ENCODE assay signal across 1 cellular context in the genomic region with DNA sequence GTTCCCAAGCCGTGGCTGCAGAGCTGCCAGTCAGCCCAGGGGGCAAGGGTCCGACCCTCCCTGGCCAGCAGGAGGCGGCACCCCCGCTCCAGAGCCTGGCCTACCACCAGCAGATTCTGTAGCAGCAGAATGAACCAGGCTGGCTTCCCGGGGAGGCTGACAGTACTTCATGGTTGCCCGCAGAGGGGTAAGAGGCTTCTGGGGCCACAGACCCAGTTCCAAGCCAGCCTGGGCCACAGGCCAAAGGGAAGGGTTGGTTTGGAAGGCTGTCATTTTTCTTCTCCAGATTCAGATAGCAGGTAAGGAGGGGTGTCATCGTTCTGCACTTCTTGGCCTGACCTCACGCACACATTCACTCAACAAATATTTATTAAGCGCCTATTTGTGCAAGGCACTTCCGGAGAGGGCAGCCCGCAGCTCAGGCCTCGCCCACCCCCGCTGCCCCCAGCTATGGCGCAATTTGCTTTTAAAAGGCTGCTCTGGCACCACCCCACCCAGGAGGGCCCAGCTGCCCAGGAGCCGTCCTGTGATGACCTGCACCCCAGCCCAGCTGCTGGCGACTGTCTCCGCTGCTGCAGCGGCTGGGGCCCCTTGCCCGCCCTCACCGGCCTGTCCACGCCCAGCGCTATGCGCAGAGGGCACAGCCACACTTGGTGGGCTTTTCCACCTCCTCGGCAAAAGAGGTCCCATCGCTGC.
TF ChIP-seq lines count a peak whose summit lies in the region.

No MANE protein-coding gene starts in this region.

TF ChIP-seq in HepG2, 621 proteins besides CTCF, POLR2A, EP300 and RAD21 (continued from another document and continues in another):
- no peak for TF ChIP-seq YY1 (IDR thresholded peaks at IDR 0.05; ENCODE audit: insufficient read depth, insufficient replicate concordance, low read depth, low read length)
- peak; percentile 59; the same call in 1 of the 2 replicates for TF ChIP-seq MED1 (CRISPR knock-in tag; IDR thresholded peaks at IDR 0.05)
- no peak for TF ChIP-seq ZNF496 (CRISPR knock-in tag; IDR thresholded peaks at IDR 0.05; ENCODE audit: insufficient replicate concordance)
- peak; percentile 72 for TF ChIP-seq HDAC1 (CRISPR knock-in tag; IDR thresholded peaks at IDR 0.05)
- TF ChIP-seq ZNF124 (CRISPR knock-in tag; IDR thresholded peaks at IDR 0.05) = peak; percentile 38; the same call in 1 of the 2 replicates
- TF ChIP-seq ZFYVE20 (CRISPR knock-in tag; IDR thresholded peaks at IDR 0.05; ENCODE audit: borderline replicate concordance, low read depth) = no peak
- no peak for TF ChIP-seq TOE1 (CRISPR knock-in tag; IDR thresholded peaks at IDR 0.05)
- TF ChIP-seq ZNF670 (CRISPR knock-in tag; IDR thresholded peaks at IDR 0.05; ENCODE audit: borderline replicate concordance) = 0 out of 2 replicates have a peak, but pooled peaks have one; percentile 8
- peak; percentile 88 for TF ChIP-seq GATAD2A (CRISPR knock-in tag; IDR thresholded peaks at IDR 0.05)
- 0 out of 2 replicates have a peak, but pooled peaks have one; percentile 21 for TF ChIP-seq HOXA3 (CRISPR knock-in tag; IDR thresholded peaks at IDR 0.05)
- TF ChIP-seq ELF1 (CRISPR knock-in tag; IDR thresholded peaks at IDR 0.05) = peak; percentile 70
- TF ChIP-seq, protein P1, sequence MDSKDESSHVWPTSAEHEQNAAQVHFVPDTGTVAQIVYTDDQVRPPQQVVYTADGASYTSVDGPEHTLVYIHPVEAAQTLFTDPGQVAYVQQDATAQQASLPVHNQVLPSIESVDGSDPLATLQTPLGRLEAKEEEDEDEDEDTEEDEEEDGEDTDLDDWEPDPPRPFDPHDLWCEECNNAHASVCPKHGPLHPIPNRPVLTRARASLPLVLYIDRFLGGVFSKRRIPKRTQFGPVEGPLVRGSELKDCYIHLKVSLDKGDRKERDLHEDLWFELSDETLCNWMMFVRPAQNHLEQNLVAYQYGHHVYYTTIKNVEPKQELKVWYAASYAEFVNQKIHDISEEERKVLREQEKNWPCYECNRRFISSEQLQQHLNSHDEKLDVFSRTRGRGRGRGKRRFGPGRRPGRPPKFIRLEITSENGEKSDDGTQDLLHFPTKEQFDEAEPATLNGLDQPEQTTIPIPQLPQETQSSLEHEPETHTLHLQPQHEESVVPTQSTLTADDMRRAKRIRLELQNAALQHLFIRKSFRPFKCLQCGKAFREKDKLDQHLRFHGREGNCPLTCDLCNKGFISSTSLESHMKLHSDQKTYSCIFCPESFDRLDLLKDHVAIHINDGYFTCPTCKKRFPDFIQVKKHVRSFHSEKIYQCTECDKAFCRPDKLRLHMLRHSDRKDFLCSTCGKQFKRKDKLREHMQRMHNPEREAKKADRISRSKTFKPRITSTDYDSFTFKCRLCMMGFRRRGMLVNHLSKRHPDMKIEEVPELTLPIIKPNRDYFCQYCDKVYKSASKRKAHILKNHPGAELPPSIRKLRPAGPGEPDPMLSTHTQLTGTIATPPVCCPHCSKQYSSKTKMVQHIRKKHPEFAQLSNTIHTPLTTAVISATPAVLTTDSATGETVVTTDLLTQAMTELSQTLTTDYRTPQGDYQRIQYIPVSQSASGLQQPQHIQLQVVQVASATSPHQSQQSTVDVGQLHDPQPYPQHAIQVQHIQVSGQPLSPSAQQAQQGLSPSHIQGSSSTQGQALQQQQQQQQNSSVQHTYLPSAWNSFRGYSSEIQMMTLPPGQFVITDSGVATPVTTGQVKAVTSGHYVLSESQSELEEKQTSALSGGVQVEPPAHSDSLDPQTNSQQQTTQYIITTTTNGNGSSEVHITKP (CRISPR knock-in tag; IDR thresholded peaks at IDR 0.05; ENCODE audit: low read depth) = no peak
- TF ChIP-seq ZNF101 (CRISPR knock-in tag; IDR thresholded peaks at IDR 0.05; ENCODE audit: borderline replicate concordance, low read depth) = no peak
- peak; percentile 74 for TF ChIP-seq GABPB1 (CRISPR knock-in tag; IDR thresholded peaks at IDR 0.05)
- TF ChIP-seq SYNCRIP (IDR thresholded peaks at IDR 0.05; ENCODE audit: insufficient read depth, low read depth, low read length) = no peak
- TF ChIP-seq, protein P2, sequence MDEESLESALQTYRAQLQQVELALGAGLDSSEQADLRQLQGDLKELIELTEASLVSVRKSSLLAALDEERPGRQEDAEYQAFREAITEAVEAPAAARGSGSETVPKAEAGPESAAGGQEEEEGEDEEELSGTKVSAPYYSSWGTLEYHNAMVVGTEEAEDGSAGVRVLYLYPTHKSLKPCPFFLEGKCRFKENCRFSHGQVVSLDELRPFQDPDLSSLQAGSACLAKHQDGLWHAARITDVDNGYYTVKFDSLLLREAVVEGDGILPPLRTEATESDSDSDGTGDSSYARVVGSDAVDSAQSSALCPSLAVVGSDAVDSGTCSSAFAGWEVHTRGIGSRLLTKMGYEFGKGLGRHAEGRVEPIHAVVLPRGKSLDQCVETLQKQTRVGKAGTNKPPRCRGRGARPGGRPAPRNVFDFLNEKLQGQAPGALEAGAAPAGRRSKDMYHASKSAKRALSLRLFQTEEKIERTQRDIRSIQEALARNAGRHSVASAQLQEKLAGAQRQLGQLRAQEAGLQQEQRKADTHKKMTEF (CRISPR knock-in tag; IDR thresholded peaks at IDR 0.05) = peak; percentile 61; the same call in 1 of the 2 replicates
- TF ChIP-seq STAG1 (CRISPR knock-in tag; IDR thresholded peaks at IDR 0.05) = peak; percentile 30; the same call in 1 of the 2 replicates
- TF ChIP-seq, protein P3, sequence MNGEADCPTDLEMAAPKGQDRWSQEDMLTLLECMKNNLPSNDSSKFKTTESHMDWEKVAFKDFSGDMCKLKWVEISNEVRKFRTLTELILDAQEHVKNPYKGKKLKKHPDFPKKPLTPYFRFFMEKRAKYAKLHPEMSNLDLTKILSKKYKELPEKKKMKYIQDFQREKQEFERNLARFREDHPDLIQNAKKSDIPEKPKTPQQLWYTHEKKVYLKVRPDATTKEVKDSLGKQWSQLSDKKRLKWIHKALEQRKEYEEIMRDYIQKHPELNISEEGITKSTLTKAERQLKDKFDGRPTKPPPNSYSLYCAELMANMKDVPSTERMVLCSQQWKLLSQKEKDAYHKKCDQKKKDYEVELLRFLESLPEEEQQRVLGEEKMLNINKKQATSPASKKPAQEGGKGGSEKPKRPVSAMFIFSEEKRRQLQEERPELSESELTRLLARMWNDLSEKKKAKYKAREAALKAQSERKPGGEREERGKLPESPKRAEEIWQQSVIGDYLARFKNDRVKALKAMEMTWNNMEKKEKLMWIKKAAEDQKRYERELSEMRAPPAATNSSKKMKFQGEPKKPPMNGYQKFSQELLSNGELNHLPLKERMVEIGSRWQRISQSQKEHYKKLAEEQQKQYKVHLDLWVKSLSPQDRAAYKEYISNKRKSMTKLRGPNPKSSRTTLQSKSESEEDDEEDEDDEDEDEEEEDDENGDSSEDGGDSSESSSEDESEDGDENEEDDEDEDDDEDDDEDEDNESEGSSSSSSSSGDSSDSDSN (CRISPR knock-in tag; IDR thresholded peaks at IDR 0.05) = peak; percentile 74
- TF ChIP-seq, protein P4, sequence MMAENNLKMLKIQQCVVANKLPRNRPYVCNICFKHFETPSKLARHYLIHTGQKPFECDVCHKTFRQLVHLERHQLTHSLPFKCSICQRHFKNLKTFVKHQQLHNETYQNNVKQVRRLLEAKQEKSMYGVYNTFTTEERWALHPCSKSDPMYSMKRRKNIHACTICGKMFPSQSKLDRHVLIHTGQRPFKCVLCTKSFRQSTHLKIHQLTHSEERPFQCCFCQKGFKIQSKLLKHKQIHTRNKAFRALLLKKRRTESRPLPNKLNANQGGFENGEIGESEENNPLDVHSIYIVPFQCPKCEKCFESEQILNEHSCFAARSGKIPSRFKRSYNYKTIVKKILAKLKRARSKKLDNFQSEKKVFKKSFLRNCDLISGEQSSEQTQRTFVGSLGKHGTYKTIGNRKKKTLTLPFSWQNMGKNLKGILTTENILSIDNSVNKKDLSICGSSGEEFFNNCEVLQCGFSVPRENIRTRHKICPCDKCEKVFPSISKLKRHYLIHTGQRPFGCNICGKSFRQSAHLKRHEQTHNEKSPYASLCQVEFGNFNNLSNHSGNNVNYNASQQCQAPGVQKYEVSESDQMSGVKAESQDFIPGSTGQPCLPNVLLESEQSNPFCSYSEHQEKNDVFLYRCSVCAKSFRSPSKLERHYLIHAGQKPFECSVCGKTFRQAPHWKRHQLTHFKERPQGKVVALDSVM (CRISPR knock-in tag; IDR thresholded peaks at IDR 0.05) = no peak
- TF ChIP-seq ZFX (CRISPR knock-in tag; IDR thresholded peaks at IDR 0.05; ENCODE audit: low read depth) = peak; percentile 78
- TF ChIP-seq PCBP1 (IDR thresholded peaks at IDR 0.05; ENCODE audit: borderline replicate concordance, low read depth, low read length) = no peak
- no peak for TF ChIP-seq ZBTB20 (CRISPR knock-in tag; IDR thresholded peaks at IDR 0.05; ENCODE audit: borderline replicate concordance, low read depth)
- no peak for TF ChIP-seq NFRKB (IDR thresholded peaks at IDR 0.05)
- TF ChIP-seq FOXA3 (CRISPR knock-in tag; IDR thresholded peaks at IDR 0.05) = peak; percentile 65
- no peak for TF ChIP-seq ZNF816 (CRISPR knock-in tag; IDR thresholded peaks at IDR 0.05; ENCODE audit: borderline replicate concordance)
- peak; percentile 37; the same call in 1 of the 2 replicates for TF ChIP-seq MEF2D (CRISPR knock-in tag; IDR thresholded peaks at IDR 0.05)
- TF ChIP-seq ZMAT3 (CRISPR knock-in tag; conservative IDR thresholded peaks at IDR 0.05) = no peak
- TF ChIP-seq NR1H2 (CRISPR knock-in tag; IDR thresholded peaks at IDR 0.05; ENCODE audit: borderline replicate concordance, low read depth) = no peak
- TF ChIP-seq CCAR2 (optimal IDR thresholded peaks at IDR 0.05; ENCODE audit: low read depth, low read length) = no peak
- 0 out of 2 replicates have a peak, but pooled peaks have one; percentile 7 for TF ChIP-seq ZNF598 (CRISPR knock-in tag; IDR thresholded peaks at IDR 0.05; ENCODE audit: borderline replicate concordance)
- TF ChIP-seq ZNF781 (CRISPR knock-in tag; IDR thresholded peaks at IDR 0.05; ENCODE audit: borderline replicate concordance, not compliant biosample characterization) = no peak
- TF ChIP-seq NCOA2 (CRISPR knock-in tag; IDR thresholded peaks at IDR 0.05) = peak; percentile 40; the same call in 1 of the 2 replicates
- TF ChIP-seq ZNF746 (CRISPR knock-in tag; IDR thresholded peaks at IDR 0.05) = peak; percentile 12; the same call in 1 of the 2 replicates
- no peak for TF ChIP-seq RFX5 (IDR thresholded peaks at IDR 0.05; ENCODE audit: low read depth, low read length)
- TF ChIP-seq ZNF20 (CRISPR knock-in tag; IDR thresholded peaks at IDR 0.05) = no peak
- TF ChIP-seq ZNF264 (CRISPR knock-in tag; IDR thresholded peaks at IDR 0.05) = no peak
- TF ChIP-seq ETV5 (CRISPR knock-in tag; IDR thresholded peaks at IDR 0.05; ENCODE audit: borderline replicate concordance) = peak; percentile 89; the same call in 1 of the 2 replicates
- TF ChIP-seq, protein P5, sequence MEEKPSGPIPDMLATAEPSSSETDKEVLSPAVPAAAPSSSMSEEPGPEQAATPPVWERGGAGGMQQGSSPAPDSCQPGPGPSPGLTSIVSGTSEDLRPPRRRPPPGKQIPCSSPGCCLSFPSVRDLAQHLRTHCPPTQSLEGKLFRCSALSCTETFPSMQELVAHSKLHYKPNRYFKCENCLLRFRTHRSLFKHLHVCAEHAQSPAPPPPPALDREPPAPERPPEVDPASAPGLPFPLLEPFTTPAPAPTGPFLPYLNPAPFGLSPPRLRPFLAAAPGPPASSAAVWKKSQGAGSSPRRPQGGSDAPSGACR (CRISPR knock-in tag; IDR thresholded peaks at IDR 0.05) = peak; percentile 54; the same call in 1 of the 2 replicates
- TF ChIP-seq, protein P6, sequence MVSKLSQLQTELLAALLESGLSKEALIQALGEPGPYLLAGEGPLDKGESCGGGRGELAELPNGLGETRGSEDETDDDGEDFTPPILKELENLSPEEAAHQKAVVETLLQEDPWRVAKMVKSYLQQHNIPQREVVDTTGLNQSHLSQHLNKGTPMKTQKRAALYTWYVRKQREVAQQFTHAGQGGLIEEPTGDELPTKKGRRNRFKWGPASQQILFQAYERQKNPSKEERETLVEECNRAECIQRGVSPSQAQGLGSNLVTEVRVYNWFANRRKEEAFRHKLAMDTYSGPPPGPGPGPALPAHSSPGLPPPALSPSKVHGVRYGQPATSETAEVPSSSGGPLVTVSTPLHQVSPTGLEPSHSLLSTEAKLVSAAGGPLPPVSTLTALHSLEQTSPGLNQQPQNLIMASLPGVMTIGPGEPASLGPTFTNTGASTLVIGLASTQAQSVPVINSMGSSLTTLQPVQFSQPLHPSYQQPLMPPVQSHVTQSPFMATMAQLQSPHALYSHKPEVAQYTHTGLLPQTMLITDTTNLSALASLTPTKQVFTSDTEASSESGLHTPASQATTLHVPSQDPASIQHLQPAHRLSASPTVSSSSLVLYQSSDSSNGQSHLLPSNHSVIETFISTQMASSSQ (IDR thresholded peaks at IDR 0.05; ENCODE audit: low read depth) = no peak
- TF ChIP-seq, protein P6 (CRISPR knock-in tag; IDR thresholded peaks at IDR 0.05; ENCODE audit: borderline replicate concordance) = no peak
- TF ChIP-seq, protein P7, sequence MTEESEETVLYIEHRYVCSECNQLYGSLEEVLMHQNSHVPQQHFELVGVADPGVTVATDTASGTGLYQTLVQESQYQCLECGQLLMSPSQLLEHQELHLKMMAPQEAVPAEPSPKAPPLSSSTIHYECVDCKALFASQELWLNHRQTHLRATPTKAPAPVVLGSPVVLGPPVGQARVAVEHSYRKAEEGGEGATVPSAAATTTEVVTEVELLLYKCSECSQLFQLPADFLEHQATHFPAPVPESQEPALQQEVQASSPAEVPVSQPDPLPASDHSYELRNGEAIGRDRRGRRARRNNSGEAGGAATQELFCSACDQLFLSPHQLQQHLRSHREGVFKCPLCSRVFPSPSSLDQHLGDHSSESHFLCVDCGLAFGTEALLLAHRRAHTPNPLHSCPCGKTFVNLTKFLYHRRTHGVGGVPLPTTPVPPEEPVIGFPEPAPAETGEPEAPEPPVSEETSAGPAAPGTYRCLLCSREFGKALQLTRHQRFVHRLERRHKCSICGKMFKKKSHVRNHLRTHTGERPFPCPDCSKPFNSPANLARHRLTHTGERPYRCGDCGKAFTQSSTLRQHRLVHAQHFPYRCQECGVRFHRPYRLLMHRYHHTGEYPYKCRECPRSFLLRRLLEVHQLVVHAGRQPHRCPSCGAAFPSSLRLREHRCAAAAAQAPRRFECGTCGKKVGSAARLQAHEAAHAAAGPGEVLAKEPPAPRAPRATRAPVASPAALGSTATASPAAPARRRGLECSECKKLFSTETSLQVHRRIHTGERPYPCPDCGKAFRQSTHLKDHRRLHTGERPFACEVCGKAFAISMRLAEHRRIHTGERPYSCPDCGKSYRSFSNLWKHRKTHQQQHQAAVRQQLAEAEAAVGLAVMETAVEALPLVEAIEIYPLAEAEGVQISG (CRISPR knock-in tag; IDR thresholded peaks at IDR 0.05) = peak; percentile 23; the same call in 1 of the 2 replicates
